8 cellular contexts compared by ENCODE assay signal in genomic region chr15:76930831-76931396, GRCh38. TPM values are rescaled to one million over a fixed set of nuclear protein-coding genes. Genes with fewer than 3 reads are reported as not detected.
DNase-seq lines count a peak whose midpoint lies in the region; ATAC-seq and TF ChIP-seq lines count a peak whose summit lies in the region.

No MANE protein-coding gene starts in this region.

- ATAC-seq in HG02840 (IDR thresholded peaks at IDR 0.05; ENCODE audit: low FRiP score, unreplicated experiment), result no peak
- no peak for ATAC-seq in HG03097 (IDR thresholded peaks at IDR 0.05; ENCODE audit: low FRiP score, unreplicated experiment)

- H3K4me1 ChIP-seq in CD4-positive, alpha-beta memory T cell (ENCODE audit: insufficient read depth, low read length), result peaks cover 26% of the 10 kb centered on the region

- no peaks in the 10 kb centered on the region for H3K27me3 ChIP-seq in CD4-positive, alpha-beta memory T cell (ENCODE audit: insufficient read depth, low read length)

- H3K27ac ChIP-seq in CD4-positive, alpha-beta memory T cell (ENCODE audit: low read depth, low read length), result peak overlapping the region; percentile 63

- no peaks in the 10 kb centered on the region for H3K9me3 ChIP-seq in CD4-positive, alpha-beta memory T cell (ENCODE audit: control insufficient read depth in 1 of 2, low read length in 2 of 2)

- H3K36me3 ChIP-seq in CD4-positive, alpha-beta memory T cell (ENCODE audit: insufficient read depth, low read length), result no peaks in the 10 kb centered on the region

- peaks cover 18 to 33% (median 28%) of the 10 kb centered on the region in 4 donors for H3K4me1 Mint-ChIP-seq in CD4-positive, alpha-beta memory T cell
- H3K4me1 Mint-ChIP-seq in nephron, result peaks cover 31% of the 10 kb centered on the region

- peaks cover 0 to 2% of the 10 kb centered on the region in 2 donors for H3K27me3 Mint-ChIP-seq in CD4-positive, alpha-beta memory T cell
- H3K27me3 Mint-ChIP-seq in nephron (ENCODE audit: low read depth), result no peaks in the 10 kb centered on the region

- DNase-seq in CD4-positive, alpha-beta memory T cell, result no peak
- no peak for DNase-seq in LNCaP clone FGC (ENCODE audit: low read depth)
- no peak for DNase-seq in choroid plexus epithelial cell (ENCODE audit: low read depth)
- DNase-seq in activated CD4-positive, CD25-positive, alpha-beta regulatory T cell (lab: John Stamatoyannopoulos, UW), result no peak
- no peak for DNase-seq in stimulated activated CD4-positive, alpha-beta T cell treated with anti-CD3 and anti-CD28 coated beads, Interleukin-2, amount 100 ng/mL, for 48 hours

- peaks cover 8 to 12% of the 10 kb centered on the region in 2 donors for H3K36me3 Mint-ChIP-seq in CD4-positive, alpha-beta memory T cell
- H3K36me3 Mint-ChIP-seq in nephron (ENCODE audit: low read depth), result peaks cover 23% of the 10 kb centered on the region

- intact Hi-C loops in CD4-positive, alpha-beta memory T cell (cut with micrococcal nuclease), result loop anchor here (1.0 to 5.0 kb wide), 3 partner anchors 26 to 91 kb away; partner anchors contain the start of genes PSTPIP1 and SCAPER

- POLR2A ChIA-PET in CD4-positive, alpha-beta memory T cell (lab: Charles Lee; ENCODE audit: partially characterized antibody), result interaction anchor here (0.7 to 3.0 kb wide), 14 partner anchors 12 to 864 kb away, joined by 3 to 29 read pairs (median 6); partner anchors contain the start of genes PSTPIP1, SCAPER and TSPAN3

- H3K9me3 Mint-ChIP-seq in CD4-positive, alpha-beta memory T cell, result no peaks in the 10 kb centered on the region
- no peaks in the 10 kb centered on the region for H3K9me3 Mint-ChIP-seq in nephron

- CTCF ChIA-PET in CD4-positive, alpha-beta memory T cell (lab: Charles Lee; ENCODE audit: partially characterized antibody), result interaction anchor here (0.8 to 1.5 kb wide), 5 partner anchors 11 to 93 kb away, joined by 4 to 5 read pairs (median 4); no protein-coding TSS in a partner anchor

- peak overlapping the region; percentile 81 to 92 (median 90) for H3K4me3 Mint-ChIP-seq in CD4-positive, alpha-beta memory T cell
- H3K4me3 Mint-ChIP-seq in nephron, result peak overlapping the region; percentile 88 to 96 (median 94)

- peak overlapping the region; percentile 66 to 95 (median 91) for H3K27ac Mint-ChIP-seq in CD4-positive, alpha-beta memory T cell
- H3K27ac Mint-ChIP-seq in nephron, result peak overlapping the region; percentile 68 to 96 (median 93)

- TF ChIP-seq CTCF in LNCaP clone FGC (IDR thresholded peaks at IDR 0.05; ENCODE audit: control insufficient read depth, extremely low read depth, insufficient read depth) (no peak), choroid plexus epithelial cell (conservative IDR thresholded peaks at IDR 0.05; ENCODE audit: low read depth, low read length) (no peak), nephron (IDR thresholded peaks at IDR 0.05; ENCODE audit: unreplicated experiment in 3 of 3) (no peak)

- peak overlapping the region; percentile 48 to 67 for H3K4me3 ChIP-seq in CD4-positive, alpha-beta memory T cell (ENCODE audit: low read length in 2 of 2)
- H3K4me3 ChIP-seq in LNCaP clone FGC (ENCODE audit: low read depth, low read length), result peak overlapping the region; percentile 82
- H3K4me3 ChIP-seq in choroid plexus epithelial cell (ENCODE audit: low read depth, low read length), result peak overlapping the region; percentile 74

RNA-seq across cellular contexts. Expression of gene RCN2, which starts 0.6 kb away (rescaled TPM):
- total RNA-seq in CD4-positive, alpha-beta memory T cell, result 10 to 100 TPM; 28.4 to 30.2 TPM
- polyA plus RNA-seq in CD4-positive, alpha-beta memory T cell, result 10 to 100 TPM; 38.2 to 46.5 TPM

RNA-seq across cellular contexts. Expression of gene SCAPER, which starts 25.8 kb away (rescaled TPM):
- 10 to 100 TPM; 41.3 to 41.4 TPM for total RNA-seq in CD4-positive, alpha-beta memory T cell
- 10 to 100 TPM in 1 of 2 donors, 1 to 10 TPM in 1; 7.2 to 27.3 TPM for polyA plus RNA-seq in CD4-positive, alpha-beta memory T cell
